In genomic region chr7:30548762-30549344, GRCh38 we compare ENCODE assay signal across 7 cellular contexts. TPM values are rescaled to one million over a fixed set of nuclear protein-coding genes. Genes with fewer than 3 reads are reported as not detected.
DNase-seq lines count a peak whose midpoint lies in the region; ATAC-seq and TF ChIP-seq lines count a peak whose summit lies in the region.

No MANE protein-coding gene starts in this region.

- DNase-seq in GM04504 (ENCODE audit: low read depth) (peak; percentile 46), NCI-H345 treated with DMSO at 0.1 percent for 48 hours (lab: John Stamatoyannopoulos, UW; ENCODE audit: unreplicated experiment) (peak; percentile 68), erythroblast (lab: John Stamatoyannopoulos, UW) (peak; percentile 42 to 66), mucosa of descending colon (peak in 2 of 3 donors; percentile 67 to 87), type B pancreatic cell (ENCODE audit: extremely low spot score, unreplicated experiment) (no peak)
- peak; percentile 51 for DNase-seq in activated CD4-positive, alpha-beta memory T cell treated with anti-CD3 and anti-CD28 coated beads for 36 hours

- TF ChIP-seq POLR2A in erythroblast (IDR thresholded peaks at IDR 0.05; ENCODE audit: low read length) = no peak

- no peaks in the 10 kb centered on the region for H3K27me3 Mint-ChIP-seq in activated CD4-positive, alpha-beta memory T cell treated with anti-CD3 and anti-CD28 coated beads for 36 hours
- peaks cover 2% of the 10 kb centered on the region for H3K27me3 Mint-ChIP-seq in type B pancreatic cell

- H3K9me3 ChIP-seq in mucosa of descending colon = no peaks in the 10 kb centered on the region

- no peak overlapping the region for H3K27ac Mint-ChIP-seq in activated CD4-positive, alpha-beta memory T cell treated with anti-CD3 and anti-CD28 coated beads for 36 hours
- H3K27ac Mint-ChIP-seq in type B pancreatic cell = peak overlapping the region; percentile 81

- intact Hi-C loops in activated CD4-positive, alpha-beta memory T cell treated with anti-CD3 and anti-CD28 coated beads for 36 hours (cut with micrococcal nuclease) = loop anchor here (1.0 to 2.0 kb wide), 2 partner anchors 16 to 191 kb away; no protein-coding TSS in a partner anchor
- intact Hi-C loops in mucosa of descending colon (cut with DNase I, micrococcal nuclease) = no loop called here

- H3K4me1 Mint-ChIP-seq in activated CD4-positive, alpha-beta memory T cell treated with anti-CD3 and anti-CD28 coated beads for 36 hours (ENCODE audit: low read depth) = no peaks in the 10 kb centered on the region
- H3K4me1 Mint-ChIP-seq in type B pancreatic cell (ENCODE audit: unreplicated experiment) = peaks cover 45% of the 10 kb centered on the region

- CTCF ChIA-PET in activated CD4-positive, alpha-beta memory T cell treated with anti-CD3 and anti-CD28 coated beads for 36 hours (lab: Charles Lee) = interaction anchor here (0.6 to 8.1 kb wide), 15 partner anchors 9 to 273 kb away, joined by 3 to 114 read pairs (median 4); partner anchors contain the start of gene NOD1

- H3K9me3 Mint-ChIP-seq in activated CD4-positive, alpha-beta memory T cell treated with anti-CD3 and anti-CD28 coated beads for 36 hours = no peaks in the 10 kb centered on the region
- H3K9me3 Mint-ChIP-seq in type B pancreatic cell = peaks cover 12% of the 10 kb centered on the region

- no peaks in the 10 kb centered on the region for H3K4me1 ChIP-seq in mucosa of descending colon (ENCODE audit: low read depth)

- H3K4me3 ChIP-seq in mucosa of descending colon = no peak overlapping the region

- TF ChIP-seq CTCF in mucosa of descending colon (IDR thresholded peaks at IDR 0.05) = peak; percentile 74
- TF ChIP-seq CTCF in type B pancreatic cell (conservative IDR thresholded peaks at IDR 0.05) = peak; percentile 87

- no peaks in the 10 kb centered on the region for H3K36me3 ChIP-seq in mucosa of descending colon (ENCODE audit: low read depth)

- POLR2A ChIA-PET in activated CD4-positive, alpha-beta memory T cell treated with anti-CD3 and anti-CD28 coated beads for 36 hours (lab: Charles Lee) = no interaction called here

- peak; percentile 62 for ATAC-seq in HG03139 (IDR thresholded peaks at IDR 0.05; ENCODE audit: unreplicated experiment)
- peak; percentile 90 for ATAC-seq in mucosa of descending colon

- H3K4me3 Mint-ChIP-seq in activated CD4-positive, alpha-beta memory T cell treated with anti-CD3 and anti-CD28 coated beads for 36 hours = no peak overlapping the region
- H3K4me3 Mint-ChIP-seq in type B pancreatic cell = no peak overlapping the region

- peaks cover 1% of the 10 kb centered on the region for H3K36me3 Mint-ChIP-seq in activated CD4-positive, alpha-beta memory T cell treated with anti-CD3 and anti-CD28 coated beads for 36 hours
- peaks cover 15% of the 10 kb centered on the region for H3K36me3 Mint-ChIP-seq in type B pancreatic cell

RNA-seq across cellular contexts. Expression of gene GGCT, which starts 44.2 kb away (rescaled TPM):
- 10 to 100 TPM; 60.5 to 68.0 TPM for total RNA-seq in activated CD4-positive, alpha-beta memory T cell treated with anti-CD3 and anti-CD28 coated beads for 36 hours
- total RNA-seq in mucosa of descending colon (10 to 100 TPM; 29.9 to 50.2 (median 32.8) TPM), type B pancreatic cell (ENCODE audit: low replicate concordance) (72.6 and 105 TPM in 2 replicates)

RNA-seq across cellular contexts. Expression of gene GARS1, which starts 45.8 kb away (rescaled TPM):
- 100 to 1,000 TPM; 345 to 368 TPM for total RNA-seq in activated CD4-positive, alpha-beta memory T cell treated with anti-CD3 and anti-CD28 coated beads for 36 hours
- total RNA-seq in mucosa of descending colon = 10 to 100 TPM; 46.2 to 68.6 (median 55.0) TPM
- 111 and 157 TPM in 2 replicates for total RNA-seq in type B pancreatic cell (ENCODE audit: low replicate concordance)
